Comparison of ENCODE assay signal across 17 cellular contexts in genomic region chr3:79040701-79041100, GRCh38.
DNase-seq lines count a peak whose midpoint lies in the region; ATAC-seq, FAIRE-seq and TF ChIP-seq lines count a peak whose summit lies in the region.
"Had no signal": no experiment of that assay in that cellular context is flagged by ENCODE, and none has a peak within 500 bp of the region (broad histone marks: within the 10 kb centered on the region; RNA-seq: fewer than 3 reads in every experiment).

No MANE protein-coding gene starts in this region.

- no peak overlapping the region for H3K14ac ChIP-seq in H1 (ENCODE audit: insufficient read length)

- BruUV-seq in HepG2 (replicated peaks; lab: Mats Ljungman, UMichigan) (no TSS peak), OCI-LY7 (replicated peaks; lab: Mats Ljungman, UMichigan) (no TSS peak)

- no peaks in the 10 kb centered on the region for H3K79me2 ChIP-seq in H1 (ENCODE audit: control insufficient read depth in 1 of 2, insufficient read depth in 2 of 2, low read length in 2 of 2)
- no peaks in the 10 kb centered on the region for H3K79me2 ChIP-seq in HepG2 (ENCODE audit: insufficient read depth, low read length)
- no peaks in the 10 kb centered on the region for H3K79me2 ChIP-seq in OCI-LY7 (ENCODE audit: insufficient read depth, low read depth, low read length)

- H3K4me1 ChIP-seq in H1 (replicated peaks in 1 of 4; ENCODE audit: control insufficient read depth in 3 of 4, insufficient read depth in 4 of 4, low read length in 3 of 4) (no peaks in the 10 kb centered on the region), HepG2 (ENCODE audit: insufficient read depth, low read length) (no peaks in the 10 kb centered on the region), OCI-LY7 (ENCODE audit: insufficient read depth, low read length, poor library complexity, severe bottlenecking) (no peaks in the 10 kb centered on the region)
- H3K4me1 ChIP-seq: colonic mucosa, esophagus muscularis mucosa, testis had no signal

- no peak overlapping the region for H3K9ac ChIP-seq in H1 (replicated peaks in 1 of 4; ENCODE audit: extremely low read depth in 1 of 4, low read depth in 3 of 4, low read length in 3 of 4)
- no peak overlapping the region for H3K9ac ChIP-seq in HepG2 (ENCODE audit: insufficient read depth, low read depth, low read length)

- H2BK20ac ChIP-seq in H1 (ENCODE audit: low read length): no peak overlapping the region

- no peak overlapping the region for H2AK5ac ChIP-seq in H1 (ENCODE audit: low read depth, low read length)

- POLR2A ChIA-PET in H1 (lab: Charles Lee; ENCODE audit: partially characterized antibody): no interaction called here
- POLR2A ChIA-PET in HepG2 (lab: Yijun Ruan, JAX): no interaction called here
- POLR2A ChIA-PET in OCI-LY7 (lab: Charles Lee): no interaction called here

- H3K79me1 ChIP-seq in H1 (ENCODE audit: low read depth, low read length): no peaks in the 10 kb centered on the region

- no peak overlapping the region for H3K27ac Mint-ChIP-seq in T-helper 2 cell treated with Interferon-gamma antibody and Interleukin-4, amounts not matched to agents 5 μg/mL and 100 μg/mL, for 36 hours
- H3K27ac Mint-ChIP-seq: activated naive CD8-positive, alpha-beta T cell treated with anti-CD3 and anti-CD28 coated beads for 36 hours had no signal

- H3K9me3 ChIP-seq in H1 (ENCODE audit: insufficient read depth in 2 of 2, low read depth in 1 of 2, low read length in 1 of 2): no peaks in the 10 kb centered on the region
- H3K9me3 ChIP-seq in HepG2 (ENCODE audit: low read length): no peaks in the 10 kb centered on the region
- no peaks in the 10 kb centered on the region for H3K9me3 ChIP-seq in OCI-LY7 (ENCODE audit: low read length)
- H3K9me3 ChIP-seq: colonic mucosa, esophagus muscularis mucosa, testis had no signal

- H3K4me3 Mint-ChIP-seq in T-helper 2 cell treated with Interferon-gamma antibody and Interleukin-4, amounts not matched to agents 5 μg/mL and 100 μg/mL, for 36 hours: no peak overlapping the region
- H3K4me3 Mint-ChIP-seq: activated naive CD8-positive, alpha-beta T cell treated with anti-CD3 and anti-CD28 coated beads for 36 hours had no signal

- H3K27me3 ChIP-seq in H1 (replicated peaks in 1 of 4; ENCODE audit: control insufficient read depth in 3 of 4, extremely low read depth in 1 of 4, insufficient read depth in 3 of 4, low read length in 3 of 4): no peaks in the 10 kb centered on the region
- H3K27me3 ChIP-seq in HepG2 (ENCODE audit: control insufficient read depth in 1 of 2, insufficient read depth in 2 of 2, low read length in 2 of 2): no peaks in the 10 kb centered on the region
- H3K27me3 ChIP-seq: colonic mucosa, esophagus muscularis mucosa, testis had no signal

- H2BK120ac ChIP-seq in H1 (replicated peaks; ENCODE audit: low read depth, low read length): no peak overlapping the region

- no peak for TF ChIP-seq RAD21 in H1 (IDR thresholded peaks at IDR 0.05 in 1 of 2, conservative IDR thresholded peaks at IDR 0.05 in 1 of 2; ENCODE audit: low read depth in 2 of 2, low read length in 2 of 2)
- TF ChIP-seq RAD21 in HepG2 (CRISPR knock-in tag; IDR thresholded peaks at IDR 0.05): no peak

- intact Hi-C loops in HepG2 (cut with micrococcal nuclease; ENCODE audit: unreplicated experiment) (no loop called here), OCI-LY7 (cut with micrococcal nuclease; ENCODE audit: unreplicated experiment) (no loop called here)

- no peak overlapping the region for H3K4me2 ChIP-seq in H1 (ENCODE audit: insufficient read depth in 1 of 2, low read depth in 2 of 2, low read length in 2 of 2)
- H3K4me2 ChIP-seq in HepG2 (ENCODE audit: low read depth, low read length): no peak overlapping the region
- no peak overlapping the region for H3K4me2 ChIP-seq in OCI-LY7 (ENCODE audit: low read length)

- no peak overlapping the region for H2BK5ac ChIP-seq in H1 (ENCODE audit: low read depth, low read length)

- no peak overlapping the region for H3K27ac ChIP-seq in H1 (ENCODE audit: low read depth, low read length)
- H3K27ac ChIP-seq in HepG2 (ENCODE audit: extremely low read length, insufficient read depth, low read length): no peak overlapping the region
- no peak overlapping the region for H3K27ac ChIP-seq in OCI-LY7 (ENCODE audit: low read depth, low read length, poor library complexity, severe bottlenecking)
- H3K27ac ChIP-seq: colonic mucosa, esophagus muscularis mucosa, testis had no signal

- WGBS in H1 (ENCODE audit: extremely low coverage in 1 of 2, insufficient coverage in 1 of 2, insufficient read length in 1 of 2, insufficient replicate concordance in 2 of 2, low coverage in 1 of 2, low lambda C conversion rate in 2 of 2, missing lambda C conversion rate in 1 of 2), 2 experiments: 87% methylated on average over 3 of the region's 3 CpGs; no CpG with 5 or more reads in 1 of the 2 experiments
- WGBS in HepG2 (ENCODE audit: low lambda C conversion rate): 23% methylated on average over 3 of the region's 3 CpGs

- H3K36me3 ChIP-seq in H1 (ENCODE audit: control insufficient read depth in 2 of 4, insufficient read depth in 4 of 4, low read length in 3 of 4): no peaks in the 10 kb centered on the region
- H3K36me3 ChIP-seq in HepG2 (replicated peaks in 1 of 2; ENCODE audit: control insufficient read depth in 1 of 2, insufficient read depth in 2 of 2, low read length in 2 of 2): no peaks in the 10 kb centered on the region
- no peaks in the 10 kb centered on the region for H3K36me3 ChIP-seq in OCI-LY7 (ENCODE audit: insufficient read depth, low read length)
- H3K36me3 ChIP-seq: colonic mucosa, esophagus muscularis mucosa had no signal

- no peak overlapping the region for H2BK15ac ChIP-seq in H1 (ENCODE audit: low read length)

- no peak overlapping the region for H4K91ac ChIP-seq in H1 (replicated peaks; ENCODE audit: insufficient read length, low read length)

- H3K56ac ChIP-seq in H1 (replicated peaks; ENCODE audit: insufficient read length, low read depth, low read length): no peak overlapping the region

- ATAC-seq in HepG2: no peak

- in situ Hi-C loops in HepG2 (cut with HindIII; ENCODE audit: extremely low pct_ligation_motif_present, low pct_unique_long_range_greater_than_20kb): no loop called here

- H3K36me3 Mint-ChIP-seq in T-helper 2 cell treated with Interferon-gamma antibody and Interleukin-4, amounts not matched to agents 5 μg/mL and 100 μg/mL, for 36 hours (ENCODE audit: low read depth): no peaks in the 10 kb centered on the region
- H3K36me3 Mint-ChIP-seq: activated naive CD8-positive, alpha-beta T cell treated with anti-CD3 and anti-CD28 coated beads for 36 hours had no signal

- TF ChIP-seq EP300 in H1 (IDR thresholded peaks at IDR 0.05; ENCODE audit: borderline replicate concordance in 1 of 2, low read depth in 2 of 2, low read length in 2 of 2) (no peak), HepG2 (IDR thresholded peaks at IDR 0.05; ENCODE audit: low read depth in 2 of 2, low read length in 2 of 2) (no peak), HepG2 (CRISPR knock-in tag; IDR thresholded peaks at IDR 0.05; ENCODE audit: borderline replicate concordance) (no peak)

- H3K9me3 Mint-ChIP-seq in T-helper 2 cell treated with Interferon-gamma antibody and Interleukin-4, amounts not matched to agents 5 μg/mL and 100 μg/mL, for 36 hours: peaks cover 8% of the 10 kb centered on the region
- H3K9me3 Mint-ChIP-seq: activated naive CD8-positive, alpha-beta T cell treated with anti-CD3 and anti-CD28 coated beads for 36 hours had no signal

- H3K23ac ChIP-seq in H1 (ENCODE audit: insufficient read length): no peak overlapping the region

- DNase-seq in COLO829 (ENCODE audit: low spot score): peak; percentile 8
- DNase-seq in RKO (ENCODE audit: low spot score): peak; percentile 64
- DNase-seq in H1 (ENCODE audit: low read depth in 1 of 2, low spot score in 2 of 2): no peak
- DNase-seq in non-pigmented ciliary epithelial cell (ENCODE audit: low read depth): peak; percentile 83
- no peak for DNase-seq in HepG2 (ENCODE audit: low spot score)
- no peak for DNase-seq in activated CD4-positive, alpha-beta T cell treated with anti-CD3 and anti-CD28 coated beads for 4 hours
- no peak for DNase-seq in T-helper 2 cell treated with Interferon-gamma antibody and Interleukin-4, amounts not matched to agents 5 μg/mL and 100 μg/mL, for 36 hours (ENCODE audit: low spot score)
- no peak for DNase-seq in OCI-LY7 (ENCODE audit: low spot score)
- DNase-seq: activated CD8-positive, alpha-beta memory T cell treated with anti-CD3 and anti-CD28 coated beads, Interleukin-2, amount 50 U/mL, for 48 hours; activated naive CD8-positive, alpha-beta T cell treated with anti-CD3 and anti-CD28 coated beads for 36 hours; C1 segment of cervical spinal cord; colonic mucosa; DMS79; SW 1271; testis had no signal

- CTCF ChIA-PET in H1 (lab: Charles Lee; ENCODE audit: partially characterized antibody) (interaction anchor here (1.0 kb wide), 1 partner anchor 10 kb away, joined by 3 read pairs; no protein-coding TSS in a partner anchor), HepG2 (lab: Yijun Ruan, JAX; ENCODE audit: low intra/inter-chr PET ratio, low total read pairs) (no interaction called here), OCI-LY7 (lab: Charles Lee; ENCODE audit: unreplicated experiment) (no interaction called here)

- H3K9me2 ChIP-seq in OCI-LY7 (ENCODE audit: insufficient read depth, low read length): no peaks in the 10 kb centered on the region

- TF ChIP-seq CTCF in H1 (IDR thresholded peaks at IDR 0.05; ENCODE audit: control extremely low read depth in 1 of 3, insufficient read depth in 1 of 3, low read depth in 1 of 3, low read length in 3 of 3): no peak
- TF ChIP-seq CTCF in HepG2 (CRISPR knock-in tag; IDR thresholded peaks at IDR 0.05): no peak
- TF ChIP-seq CTCF in OCI-LY7 (conservative IDR thresholded peaks at IDR 0.05; ENCODE audit: low read length): no peak

- no peak overlapping the region for H4K5ac ChIP-seq in H1 (ENCODE audit: insufficient read length, low read depth, low read length)

- FAIRE-seq in H1 (lab: Jason Lieb, UNC) (no peak), HepG2 (lab: Jason Lieb, UNC) (no peak)
- FAIRE-seq: GM12892 had no signal

- H3K4me1 Mint-ChIP-seq in T-helper 2 cell treated with Interferon-gamma antibody and Interleukin-4, amounts not matched to agents 5 μg/mL and 100 μg/mL, for 36 hours (ENCODE audit: low read depth): no peaks in the 10 kb centered on the region
- H3K4me1 Mint-ChIP-seq: activated naive CD8-positive, alpha-beta T cell treated with anti-CD3 and anti-CD28 coated beads for 36 hours had no signal

- no peak overlapping the region for H3K4ac ChIP-seq in H1 (replicated peaks; ENCODE audit: insufficient read length, low read depth, low read length)

- 0 out of 2 replicates have a peak overlapping the region, but pooled peaks have one; percentile 41 for H2AFZ ChIP-seq in H1 (ENCODE audit: low read length)
- H2AFZ ChIP-seq in HepG2 (ENCODE audit: low read length): no peak overlapping the region
- no peak overlapping the region for H2AFZ ChIP-seq in OCI-LY7 (ENCODE audit: low read length)

- H3K23me2 ChIP-seq in H1 (ENCODE audit: low read depth, low read length): no peaks in the 10 kb centered on the region

- H4K8ac ChIP-seq in H1 (ENCODE audit: extremely low read depth, insufficient read depth, low read length): no peak overlapping the region

- H4K20me1 ChIP-seq in H1 (replicated peaks in 1 of 2; ENCODE audit: control insufficient read depth in 1 of 2, insufficient read depth in 2 of 2, low read length in 2 of 2) (no peaks in the 10 kb centered on the region), HepG2 (ENCODE audit: insufficient read depth, low read length) (no peaks in the 10 kb centered on the region), OCI-LY7 (ENCODE audit: insufficient read depth, low read length) (no peaks in the 10 kb centered on the region)

- H2BK12ac ChIP-seq in H1 (ENCODE audit: low read depth, low read length): no peak overlapping the region

- TF ChIP-seq POLR2A in H1 (IDR thresholded peaks at IDR 0.05; ENCODE audit: control extremely low read depth in 1 of 2, low read depth in 2 of 2, low read length in 2 of 2) (no peak), HepG2 (IDR thresholded peaks at IDR 0.05; ENCODE audit: insufficient read depth in 1 of 2, low read depth in 2 of 2, low read length in 2 of 2) (no peak)

- no peaks in the 10 kb centered on the region for H3K27me3 Mint-ChIP-seq in T-helper 2 cell treated with Interferon-gamma antibody and Interleukin-4, amounts not matched to agents 5 μg/mL and 100 μg/mL, for 36 hours (ENCODE audit: low read depth)

- H3K4me3 ChIP-seq in H1 (ENCODE audit: extremely low read depth in 1 of 4, insufficient read depth in 2 of 4, low read depth in 3 of 4, low read length in 4 of 4) (no peak overlapping the region), HepG2 (replicated peaks in 1 of 3; ENCODE audit: insufficient read depth in 1 of 3, low read depth in 2 of 3, low read length in 3 of 3) (no peak overlapping the region), OCI-LY7 (ENCODE audit: low read depth, low read length, poor library complexity, severe bottlenecking) (no peak overlapping the region)
- H3K4me3 ChIP-seq: colonic mucosa, esophagus muscularis mucosa, testis had no signal

- H3K18ac ChIP-seq in H1 (ENCODE audit: extremely low read depth, low read length): no peak overlapping the region

Comparison
In these comparisons a context has a peak if more than half of its experiments do, and no peak if none do; other contexts are left out.
1. DNase-seq: peak in COLO829 (single experiment), RKO (single experiment) and non-pigmented ciliary epithelial cell (single experiment); none in H1 (0 of 2), HepG2 (single experiment), activated CD4-positive, alpha-beta T cell treated with anti-CD3 and anti-CD28 coated beads for 4 hours (0 of 2), T-helper 2 cell treated with Interferon-gamma antibody and Interleukin-4, amounts not matched to agents 5 μg/mL and 100 μg/mL, for 36 hours (single experiment) and OCI-LY7 (single experiment).